ENCODE assay signal across 8 cellular contexts in the genomic region with DNA sequence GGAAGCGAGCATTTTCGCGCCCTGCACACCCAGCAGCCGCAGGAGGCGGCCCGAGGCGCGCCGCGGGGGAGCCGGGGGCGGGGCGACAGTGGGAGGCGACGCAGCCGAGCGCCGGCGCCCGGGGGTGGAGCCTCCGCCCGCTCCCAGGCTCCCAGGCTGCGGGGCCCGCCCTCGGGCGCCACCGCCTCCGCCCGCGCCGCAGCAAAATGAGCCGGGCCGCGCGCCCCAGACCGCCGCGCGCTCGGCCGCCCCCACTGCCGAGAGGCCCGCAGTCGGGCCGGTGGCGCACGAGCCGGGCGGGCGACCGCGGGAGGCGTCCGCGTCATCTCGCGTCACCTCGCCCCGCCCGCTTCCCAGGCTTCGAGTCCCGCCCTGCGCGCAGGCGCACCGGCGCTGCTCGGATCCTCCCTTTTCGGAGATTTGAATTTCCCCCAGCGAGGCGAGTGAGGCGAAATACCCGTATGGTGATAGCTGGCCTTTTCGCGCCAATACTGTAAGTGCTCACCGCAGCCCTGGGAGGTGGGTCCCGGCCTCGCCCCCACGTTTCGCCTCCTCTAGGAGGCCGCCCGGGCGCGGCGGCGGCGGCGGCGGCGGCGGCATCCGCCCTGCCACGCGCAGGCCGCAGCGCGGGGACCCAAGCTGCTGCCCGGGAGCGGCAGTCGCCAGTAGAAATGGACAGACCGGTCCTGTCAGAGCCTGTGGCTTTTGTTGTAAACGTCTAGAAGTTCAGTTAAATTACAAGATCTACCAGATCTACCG. TPM values are rescaled to one million over a fixed set of nuclear protein-coding genes. Genes with fewer than 3 reads are reported as not detected.
DNase-seq lines count a peak whose midpoint lies in the region; ATAC-seq and TF ChIP-seq lines count a peak whose summit lies in the region.

Gene TMEM187, plus strand, starts transcription at position 387 of the 759 bp plus-strand sequence. CDS start 9,309 bp downstream, outside the sequence.

- H3K4me2 ChIP-seq in BLaER1 treated with 17β-estradiol and CSF1 and Interleukin-3, amounts not matched to agents 10 nM and 100 nM: peak within 1 kb of the TSS; percentile 82 to 92 (median 89)

- peak within 1 kb of the TSS; percentile 93 to 100 (median 99) for H3K27ac ChIP-seq in BLaER1 treated with 17β-estradiol and CSF1 and Interleukin-3, amounts not matched to agents 10 nM and 100 nM
- peak within 1 kb of the TSS; percentile 98 for H3K27ac ChIP-seq in colonic mucosa

- intact Hi-C loops in colonic mucosa (cut with DNase I): no loop called here

- peak; percentile 45 for ATAC-seq in GM19372 (IDR thresholded peaks at IDR 0.05; ENCODE audit: low read depth, unreplicated experiment)
- peak; percentile 54 for ATAC-seq in HG03520 (IDR thresholded peaks at IDR 0.05; ENCODE audit: unreplicated experiment)

- peak within 1 kb of the TSS; percentile 72 to 97 (median 86) for H3K4me3 ChIP-seq in BLaER1 treated with 17β-estradiol and CSF1 and Interleukin-3, amounts not matched to agents 10 nM and 100 nM
- H3K4me3 ChIP-seq in colonic mucosa: peak within 1 kb of the TSS; percentile 48

- H3K27me3 ChIP-seq in BLaER1 treated with 17β-estradiol and CSF1 and Interleukin-3, amounts not matched to agents 10 nM and 100 nM: peaks cover 67 to 74% (median 69%) of the 10 kb centered on the region in 11 experiments
- no peaks in the 10 kb centered on the region for H3K27me3 ChIP-seq in colonic mucosa

- DNase-seq in NCI-H524 treated with DMSO at 0.1 percent for 48 hours (lab: John Stamatoyannopoulos, UW): peak; percentile 62
- peak; percentile 92 for DNase-seq in activated CD4-positive, alpha-beta T cell treated with anti-CD3 and anti-CD28 coated beads for 48 hours
- DNase-seq in colonic mucosa: peak; percentile 91
- peak; percentile 96 for DNase-seq in left kidney (ENCODE audit: low read depth, low spot score)
- peak; percentile 91 for DNase-seq in stimulated activated CD4-positive, alpha-beta T cell treated with anti-CD3 and anti-CD28 coated beads, Interleukin-1b, Interleukin-23, amount 100 ng/mL, for 48 hours

- H3K4me1 ChIP-seq in BLaER1 treated with 17β-estradiol and CSF1 and Interleukin-3, amounts not matched to agents 10 nM and 100 nM: peaks cover 40 to 55% (median 45%) of the 10 kb centered on the region in 10 experiments
- peaks cover 14% of the 10 kb centered on the region for H3K4me1 ChIP-seq in colonic mucosa

- TF ChIP-seq CTCF in colonic mucosa (IDR thresholded peaks at IDR 0.05): no peak

- H3K9ac ChIP-seq in BLaER1 treated with 17β-estradiol and CSF1 and Interleukin-3, amounts not matched to agents 10 nM and 100 nM: peak within 1 kb of the TSS; percentile 92 to 100 (median 98)
- H3K9ac ChIP-seq in colonic mucosa (ENCODE audit: low read depth in 2 of 2, low read length in 2 of 2): peak within 1 kb of the TSS; percentile 87 to 88

- peaks cover 51 to 87% (median 71%) of the 10 kb centered on the region in 11 experiments; a peak in 21 of 22 replicates for H4K20me1 ChIP-seq in BLaER1 treated with 17β-estradiol and CSF1 and Interleukin-3, amounts not matched to agents 10 nM and 100 nM

- peaks cover 0 to 13% (median 0%) of the 10 kb centered on the region in 11 experiments; a peak in 5 of 22 replicates for H3K36me3 ChIP-seq in BLaER1 treated with 17β-estradiol and CSF1 and Interleukin-3, amounts not matched to agents 10 nM and 100 nM
- no peaks in the 10 kb centered on the region for H3K36me3 ChIP-seq in colonic mucosa

- no peaks in the 10 kb centered on the region for H3K9me3 ChIP-seq in BLaER1 treated with 17β-estradiol and CSF1 and Interleukin-3, amounts not matched to agents 10 nM and 100 nM (replicated peaks in 1 of 11)
- no peaks in the 10 kb centered on the region for H3K9me3 ChIP-seq in colonic mucosa

RNA-seq across cellular contexts. Expression of gene TMEM187, which starts in this region (rescaled TPM):
- total RNA-seq in colonic mucosa: 10 to 100 TPM in 1 of 2 donors, 1 to 10 TPM in 1; 8.7 to 19.2 TPM

Comparison
In these comparisons a context has a peak if more than half of its experiments do, and no peak if none do; other contexts are left out.
1. Peak in every context shown above with its lines: DNase-seq, ATAC-seq, H3K4me3 ChIP-seq and H3K27ac ChIP-seq.